Comparison of ENCODE assay signal across 1 cellular context in genomic region chr5:92401492-92401891, GRCh38.
TF ChIP-seq lines count a peak whose summit lies in the region.

No MANE protein-coding gene starts in this region.

TF ChIP-seq in GM12878, 131 proteins besides CTCF, POLR2A, EP300 and RAD21 (continued from another document):
- no peak for TF ChIP-seq PML (IDR thresholded peaks at IDR 0.05; ENCODE audit: low read length)
- TF ChIP-seq ZNF274 (IDR thresholded peaks at IDR 0.05; ENCODE audit: insufficient read depth, insufficient read length) = no peak
- no peak for TF ChIP-seq TBL1XR1 (IDR thresholded peaks at IDR 0.05; ENCODE audit: low read depth, low read length)
- TF ChIP-seq STAT1 (conservative IDR thresholded peaks at IDR 0.05) = no peak
- no peak for TF ChIP-seq TAF1 (IDR thresholded peaks at IDR 0.05; ENCODE audit: borderline replicate concordance, low read depth, low read length)
- no peak for TF ChIP-seq BRCA1 (IDR thresholded peaks at IDR 0.05; ENCODE audit: low read depth, low read length)
- no peak for TF ChIP-seq KLF5 (IDR thresholded peaks at IDR 0.05; ENCODE audit: partially characterized antibody)
- no peak for TF ChIP-seq RELA (IDR thresholded peaks at IDR 0.05; ENCODE audit: borderline replicate concordance, partially characterized antibody)
- TF ChIP-seq CBX3 (IDR thresholded peaks at IDR 0.05; ENCODE audit: borderline replicate concordance, low read depth) = no peak
- TF ChIP-seq MYC (IDR thresholded peaks at IDR 0.05; ENCODE audit: insufficient read depth, insufficient read length, insufficient replicate concordance, low read length, severe bottlenecking) = no peak
- TF ChIP-seq BCLAF1 (IDR thresholded peaks at IDR 0.05) = no peak
- no peak for TF ChIP-seq NBN (IDR thresholded peaks at IDR 0.05)
- TF ChIP-seq PKNOX1 (IDR thresholded peaks at IDR 0.05) = no peak
- no peak for TF ChIP-seq HCFC1 (IDR thresholded peaks at IDR 0.05; ENCODE audit: low read length)
- no peak for TF ChIP-seq SMAD5 (IDR thresholded peaks at IDR 0.05; ENCODE audit: low read depth)
